Comparison of ENCODE assay signal across 17 cellular contexts in the genomic region with DNA sequence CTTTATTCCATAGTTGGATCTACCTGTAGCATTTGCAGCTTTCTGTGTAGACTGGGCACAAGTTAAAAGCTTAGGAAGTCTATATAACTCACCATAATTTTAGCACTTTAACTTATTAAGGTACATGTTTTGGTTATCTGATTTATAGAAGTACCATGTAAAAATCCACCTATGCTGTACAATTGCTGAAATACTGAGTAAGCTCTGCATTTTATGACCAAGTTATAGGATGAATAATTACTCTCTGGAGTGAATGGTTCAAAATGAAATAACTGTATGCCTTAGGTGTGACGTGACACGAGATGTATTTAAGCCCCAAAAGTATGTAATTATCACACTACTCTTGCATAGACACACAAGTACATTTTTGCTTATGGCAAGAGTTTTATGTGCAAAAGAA. TPM values are rescaled to one million over a fixed set of nuclear protein-coding genes. Genes with fewer than 3 reads are reported as not detected.
A peak's percentile ranks its signal among the peaks of the same experiment; 100 is the strongest.
DNase-seq lines count a peak whose midpoint lies in the region; ATAC-seq and TF ChIP-seq lines count a peak whose summit lies in the region.
"Had no signal": no experiment of that assay in that cellular context is flagged by ENCODE, and none has a peak within 500 bp of the region (broad histone marks: within the 10 kb centered on the region; RNA-seq: fewer than 3 reads in every experiment).

No MANE protein-coding gene starts in this region.

- H3K4me1 Mint-ChIP-seq in glutamatergic neuron (ENCODE audit: low read depth, unreplicated experiment): peaks cover 23% of the 10 kb centered on the region
- peaks cover 38% of the 10 kb centered on the region for H3K4me1 Mint-ChIP-seq in mesothelial cell of epicardium

- CTCF ChIA-PET in HEK293 (lab: Yijun Ruan, JAX): interaction anchor here (0.9 to 1.1 kb wide), 4 partner anchors 9 to 294 kb away, joined by 3 read pairs; no protein-coding TSS in a partner anchor

- no peak overlapping the region for H3K4me3 Mint-ChIP-seq in glutamatergic neuron (ENCODE audit: unreplicated experiment)
- no peak overlapping the region for H3K4me3 Mint-ChIP-seq in mesothelial cell of epicardium
- H3K4me3 Mint-ChIP-seq: CD14-positive monocyte; CD4-positive, alpha-beta memory T cell; CD4-positive, CD25-positive, alpha-beta regulatory T cell; CD8-positive, alpha-beta memory T cell had no signal

- no peak for TF ChIP-seq CTCF in HEK293 (tag by site-specific recombination; IDR thresholded peaks at IDR 0.05)
- no peak for TF ChIP-seq CTCF in glutamatergic neuron (IDR thresholded peaks at IDR 0.05; ENCODE audit: partially characterized antibody, unreplicated experiment)
- no peak for TF ChIP-seq CTCF in mesothelial cell of epicardium (IDR thresholded peaks at IDR 0.05; ENCODE audit: unreplicated experiment)

- POLR2A ChIA-PET in HEK293 (lab: Yijun Ruan, JAX): interaction anchor here (2.2 kb wide), 1 partner anchor 23 kb away, joined by 9 read pairs; a partner anchor contains a TSS

- H3K36me3 ChIP-seq in HEK293 (ENCODE audit: control insufficient read depth in 2 of 2, insufficient read depth in 1 of 2, low read length in 2 of 2): no peaks in the 10 kb centered on the region
- H3K36me3 ChIP-seq: BE2C had no signal

- no peak overlapping the region for H3K27ac ChIP-seq in HEK293 (ENCODE audit: extremely low read depth, low read depth, low read length)
- H3K27ac ChIP-seq: BLaER1 had no signal

- H3K36me3 Mint-ChIP-seq in glutamatergic neuron (ENCODE audit: unreplicated experiment) (no peaks in the 10 kb centered on the region), mesothelial cell of epicardium (peaks cover 13% of the 10 kb centered on the region)

- H3K27me3 Mint-ChIP-seq in glutamatergic neuron (ENCODE audit: unreplicated experiment) (no peaks in the 10 kb centered on the region), mesothelial cell of epicardium (ENCODE audit: low read depth) (no peaks in the 10 kb centered on the region)
- H3K27me3 Mint-ChIP-seq: CD4-positive, alpha-beta memory T cell; CD8-positive, alpha-beta memory T cell had no signal

- H3K4me3 ChIP-seq in HEK293 (ENCODE audit: low read depth, low read length): no peak overlapping the region
- H3K4me3 ChIP-seq: BLaER1 had no signal

- ATAC-seq in HG03571 (IDR thresholded peaks at IDR 0.05; ENCODE audit: unreplicated experiment): no peak

- peaks cover 2% of the 10 kb centered on the region for H3K9me3 Mint-ChIP-seq in glutamatergic neuron (ENCODE audit: unreplicated experiment)
- peaks cover 15% of the 10 kb centered on the region for H3K9me3 Mint-ChIP-seq in mesothelial cell of epicardium

- H3K9me3 ChIP-seq in HEK293 (ENCODE audit: control insufficient read depth, insufficient read depth, low read depth, low read length): no peaks in the 10 kb centered on the region
- H3K9me3 ChIP-seq: BE2C had no signal

- H3K27ac Mint-ChIP-seq in glutamatergic neuron (ENCODE audit: unreplicated experiment) (peak overlapping the region; percentile 20), mesothelial cell of epicardium (no peak overlapping the region)
- H3K27ac Mint-ChIP-seq: CD4-positive, alpha-beta memory T cell; CD4-positive, CD25-positive, alpha-beta regulatory T cell; CD8-positive, alpha-beta memory T cell had no signal

- DNase-seq in glutamatergic neuron (no peak), mesothelial cell of epicardium (ENCODE audit: low spot score in 2 of 2, unreplicated experiment in 2 of 2) (no peak)
- no peak for DNase-seq in NK-92 treated with Interleukin-12 subunit alpha and Interleukin-12 subunit beta, amount 100 ng/mL, for 24 hours (lab: John Stamatoyannopoulos, UW)
- DNase-seq: 8988T; ACHN; BE2C; C1 segment of cervical spinal cord; CD4-positive, alpha-beta memory T cell; CD4-positive, CD25-positive, alpha-beta regulatory T cell; CD8-positive, alpha-beta memory T cell; COR-L47; DMS79 treated with DMSO at 0.1 percent for 48 hours; GF-D8 had no signal

- H3K4me1 ChIP-seq in HEK293 (ENCODE audit: control insufficient read depth, insufficient read depth, low read length): peaks cover 12% of the 10 kb centered on the region
- H3K4me1 ChIP-seq: BE2C had no signal

TF ChIP-seq in HEK293, 187 proteins besides CTCF, POLR2A, EP300 and RAD21:
- TF ChIP-seq, protein P1, sequence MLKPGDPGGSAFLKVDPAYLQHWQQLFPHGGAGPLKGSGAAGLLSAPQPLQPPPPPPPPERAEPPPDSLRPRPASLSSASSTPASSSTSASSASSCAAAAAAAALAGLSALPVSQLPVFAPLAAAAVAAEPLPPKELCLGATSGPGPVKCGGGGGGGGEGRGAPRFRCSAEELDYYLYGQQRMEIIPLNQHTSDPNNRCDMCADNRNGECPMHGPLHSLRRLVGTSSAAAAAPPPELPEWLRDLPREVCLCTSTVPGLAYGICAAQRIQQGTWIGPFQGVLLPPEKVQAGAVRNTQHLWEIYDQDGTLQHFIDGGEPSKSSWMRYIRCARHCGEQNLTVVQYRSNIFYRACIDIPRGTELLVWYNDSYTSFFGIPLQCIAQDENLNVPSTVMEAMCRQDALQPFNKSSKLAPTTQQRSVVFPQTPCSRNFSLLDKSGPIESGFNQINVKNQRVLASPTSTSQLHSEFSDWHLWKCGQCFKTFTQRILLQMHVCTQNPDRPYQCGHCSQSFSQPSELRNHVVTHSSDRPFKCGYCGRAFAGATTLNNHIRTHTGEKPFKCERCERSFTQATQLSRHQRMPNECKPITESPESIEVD (tag by site-specific recombination; IDR thresholded peaks at IDR 0.05): peak; percentile 56; the same call in 1 of the 2 replicates
- TF ChIP-seq ZNF223 (tag by site-specific recombination; IDR thresholded peaks at IDR 0.05) (no peak), ZNF549 (tag by site-specific recombination; IDR thresholded peaks at IDR 0.05) (peak; percentile 50; the same call in 1 of the 2 replicates)

RNA-seq across cellular contexts. Expression of a gene that starts 22.1 kb away (rescaled TPM):
- total RNA-seq in glutamatergic neuron (ENCODE audit: unreplicated experiment) (50.2 TPM), mesothelial cell of epicardium (33.9 to 35.9 TPM (median 34.8 TPM) in 3 replicates)
